Comparison of ENCODE assay signal across 8 cellular contexts in the genomic region with DNA sequence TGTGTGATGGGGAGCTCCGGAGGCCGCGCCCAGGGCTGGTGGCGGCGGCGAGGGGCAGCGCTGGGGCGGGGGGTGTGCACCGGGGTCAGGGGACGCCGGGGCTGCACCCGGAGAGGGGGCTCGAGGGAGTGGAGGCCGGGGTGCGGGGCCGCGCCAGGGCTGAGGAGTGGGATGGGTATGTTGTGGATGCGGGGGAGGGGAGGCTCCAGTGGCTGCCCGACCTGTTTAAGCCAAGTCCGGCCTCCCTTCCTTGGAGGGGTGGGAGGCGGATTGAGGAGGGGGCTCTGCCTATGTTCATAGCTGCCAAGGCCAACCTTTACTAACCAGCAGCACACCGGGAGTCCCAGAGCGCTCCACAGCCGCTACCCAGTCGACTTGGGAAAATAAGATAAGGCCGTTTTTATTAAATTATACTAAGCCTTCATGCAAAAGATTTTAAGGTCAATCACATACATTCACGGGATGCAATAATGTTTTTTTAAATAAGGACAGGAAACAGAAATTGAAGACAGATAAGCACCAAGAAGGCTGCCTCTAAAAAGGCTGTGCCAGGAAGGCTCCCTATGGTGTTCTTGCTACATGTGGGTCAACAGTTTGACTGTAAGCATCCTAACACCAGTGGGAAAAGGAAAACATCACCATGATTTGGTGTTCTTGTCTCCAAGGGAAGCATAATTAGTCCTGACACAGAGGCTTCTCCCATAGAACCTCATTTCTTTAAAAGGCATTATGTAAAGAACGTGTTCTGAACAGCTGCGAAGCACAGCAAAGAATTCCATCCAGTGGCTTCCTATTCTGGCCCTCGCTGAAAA. TPM values are rescaled to one million over a fixed set of nuclear protein-coding genes. Genes with fewer than 3 reads are reported as not detected.
DNase-seq lines count a peak whose midpoint lies in the region; ATAC-seq and TF ChIP-seq lines count a peak whose summit lies in the region.

No MANE protein-coding gene starts in this region.

- peak overlapping the region; percentile 60 to 84 (median 75) for H3K4me3 Mint-ChIP-seq in CD4-positive, alpha-beta memory T cell

- H3K4me1 Mint-ChIP-seq in CD4-positive, alpha-beta memory T cell = peaks cover 7 to 20% (median 15%) of the 10 kb centered on the region in 4 donors

- TF ChIP-seq CTCF in adrenal gland (IDR thresholded peaks at IDR 0.05) (peak in 1 of 6 experiments; percentile 9), kidney epithelial cell (IDR thresholded peaks at IDR 0.05; ENCODE audit: insufficient read depth, low read length, poor library complexity, severe bottlenecking) (no peak)

- H3K36me3 ChIP-seq in CD4-positive, alpha-beta memory T cell (ENCODE audit: insufficient read depth, low read length) = no peaks in the 10 kb centered on the region
- H3K36me3 ChIP-seq in adrenal gland (replicated peaks in 1 of 2) (no peaks in the 10 kb centered on the region), kidney epithelial cell (ENCODE audit: control insufficient read depth, insufficient read depth, low read length) (no peaks in the 10 kb centered on the region)

- TF ChIP-seq POLR2A in adrenal gland (IDR thresholded peaks at IDR 0.05) = no peak

- WGBS in adrenal gland, 4 donors = 13 to 27% (median 19%) methylated on average over 12 to 30 of the region's 30 CpGs

- no peaks in the 10 kb centered on the region for H3K27me3 Mint-ChIP-seq in CD4-positive, alpha-beta memory T cell

- H3K27ac Mint-ChIP-seq in CD4-positive, alpha-beta memory T cell = peak overlapping the region; percentile 75 to 90 (median 88)

- no peak for DNase-seq in CD4-positive, alpha-beta memory T cell
- DNase-seq in Jurkat, Clone E6-1 (ENCODE audit: low read depth, low spot score) = no peak
- DNase-seq in adrenal gland = peak in 5 of 7 donors; percentile 17 to 66 (median 27)
- DNase-seq in kidney epithelial cell (ENCODE audit: low read depth) = no peak
- peak; percentile 60 for DNase-seq in superior temporal gyrus (ENCODE audit: extremely low spot score)
- DNase-seq in activated CD4-positive, CD25-positive, alpha-beta regulatory T cell treated with anti-CD3 and anti-CD28 coated beads, Interleukin-2, amount 50 U/mL, for 72 hours = no peak
- no peak for DNase-seq in LoVo (ENCODE audit: low spot score)

- no peaks in the 10 kb centered on the region for H3K27me3 ChIP-seq in CD4-positive, alpha-beta memory T cell (ENCODE audit: insufficient read depth, low read length)
- H3K27me3 ChIP-seq in adrenal gland = no peaks in the 10 kb centered on the region
- no peaks in the 10 kb centered on the region for H3K27me3 ChIP-seq in kidney epithelial cell (ENCODE audit: control insufficient read depth, insufficient read depth, low read length)

- H3K4me1 ChIP-seq in CD4-positive, alpha-beta memory T cell (ENCODE audit: insufficient read depth, low read length) = peaks cover 14% of the 10 kb centered on the region
- peaks cover 0 to 17% of the 10 kb centered on the region in 2 donors for H3K4me1 ChIP-seq in adrenal gland (replicated peaks in 1 of 2)

- H3K4me3 ChIP-seq in CD4-positive, alpha-beta memory T cell (ENCODE audit: low read length in 2 of 2) = peak overlapping the region in 1 of 2 donors; percentile 54
- H3K4me3 ChIP-seq in Jurkat, Clone E6-1 (ENCODE audit: low read length) = peak overlapping the region; percentile 57
- H3K4me3 ChIP-seq in adrenal gland (peak overlapping the region in 3 of 4 donors; percentile 10 to 72 (median 54)), kidney epithelial cell (ENCODE audit: low read depth, low read length) (peak overlapping the region; percentile 65)

- H3K9me3 Mint-ChIP-seq in CD4-positive, alpha-beta memory T cell = no peaks in the 10 kb centered on the region

- H3K9me3 ChIP-seq in CD4-positive, alpha-beta memory T cell (ENCODE audit: control insufficient read depth in 1 of 2, low read length in 2 of 2) = no peaks in the 10 kb centered on the region
- H3K9me3 ChIP-seq in adrenal gland (replicated peaks in 1 of 3) = no peaks in the 10 kb centered on the region

- no peaks in the 10 kb centered on the region for H3K36me3 Mint-ChIP-seq in CD4-positive, alpha-beta memory T cell

- CTCF ChIA-PET in CD4-positive, alpha-beta memory T cell (lab: Charles Lee; ENCODE audit: partially characterized antibody) = interaction anchor here (1.2 to 7.2 kb wide), 5 partner anchors 10 to 43 kb away, joined by 3 to 65 read pairs (median 8); no protein-coding TSS in a partner anchor

- H3K27ac ChIP-seq in CD4-positive, alpha-beta memory T cell (ENCODE audit: low read depth, low read length) = peak overlapping the region; percentile 53
- peak overlapping the region in 4 of 5 donors; percentile 70 to 91 (median 79) for H3K27ac ChIP-seq in adrenal gland

- intact Hi-C loops in CD4-positive, alpha-beta memory T cell (cut with micrococcal nuclease) = loop anchor here (1.0 to 10.0 kb wide), 3 partner anchors 23 to 398 kb away; partner anchors contain the start of gene DYRK1A
- intact Hi-C loops in adrenal gland (cut with DNase I) = no loop called here

- ATAC-seq in GM19467 (IDR thresholded peaks at IDR 0.05; ENCODE audit: unreplicated experiment) = peak; percentile 23

- POLR2A ChIA-PET in CD4-positive, alpha-beta memory T cell (lab: Charles Lee; ENCODE audit: partially characterized antibody) = interaction anchor here (0.8 to 5.9 kb wide), 11 partner anchors 9 to 597 kb away, joined by 3 to 40 read pairs (median 5); partner anchors contain the start of gene RIPPLY3

RNA-seq across cellular contexts. Expression of gene HLCS, which starts 0.6 kb away (rescaled TPM):
- 10 to 100 TPM; 13.9 to 14.7 TPM for total RNA-seq in CD4-positive, alpha-beta memory T cell
- polyA plus RNA-seq in CD4-positive, alpha-beta memory T cell = 1 to 10 TPM; 8.3 to 8.6 TPM
- 13.7 TPM for polyA plus RNA-seq in Jurkat, Clone E6-1 (2012; ENCODE audit: insufficient read depth, insufficient read length)
- total RNA-seq in adrenal gland = 10 to 100 TPM; 13.3 to 34.4 (median 20.4) TPM
- polyA plus RNA-seq in adrenal gland = 10 to 100 TPM in 1 of 3 donors, 1 to 10 TPM in 2; 4.4 to 18.3 (median 6.4) TPM
- 26.7 and 38.2 TPM in 2 replicates for total RNA-seq in kidney epithelial cell

RNA-seq across cellular contexts. Expression of gene RIPPLY3, which starts 39.5 kb away (rescaled TPM):
- total RNA-seq in CD4-positive, alpha-beta memory T cell = not detected
- polyA plus RNA-seq in CD4-positive, alpha-beta memory T cell = not detected
- polyA plus RNA-seq in Jurkat, Clone E6-1 (2012; ENCODE audit: insufficient read depth, insufficient read length) = not detected
- total RNA-seq in adrenal gland = under 1 TPM in 5 of 8 donors, not detected in 3; 0.18 to 0.42 (median 0.39) TPM
- polyA plus RNA-seq in adrenal gland = 1 to 10 TPM in 1 of 3 donors, under 1 TPM in 2; 0.22 to 1.3 (median 0.40) TPM
- total RNA-seq in kidney epithelial cell = 0.48 and 0.92 TPM in 2 replicates

Comparison
In these comparisons a context has a peak if more than half of its experiments do, and no peak if none do; other contexts are left out.
1. DNase-seq: peak in adrenal gland (5 of 7) and superior temporal gyrus (single experiment); none in CD4-positive, alpha-beta memory T cell (0 of 5), Jurkat, Clone E6-1 (single experiment), kidney epithelial cell (single experiment), activated CD4-positive, CD25-positive, alpha-beta regulatory T cell treated with anti-CD3 and anti-CD28 coated beads, Interleukin-2, amount 50 U/mL, for 72 hours (single experiment) and LoVo (single experiment).